Comparison of ENCODE assay signal across 8 cellular contexts in the genomic region with DNA sequence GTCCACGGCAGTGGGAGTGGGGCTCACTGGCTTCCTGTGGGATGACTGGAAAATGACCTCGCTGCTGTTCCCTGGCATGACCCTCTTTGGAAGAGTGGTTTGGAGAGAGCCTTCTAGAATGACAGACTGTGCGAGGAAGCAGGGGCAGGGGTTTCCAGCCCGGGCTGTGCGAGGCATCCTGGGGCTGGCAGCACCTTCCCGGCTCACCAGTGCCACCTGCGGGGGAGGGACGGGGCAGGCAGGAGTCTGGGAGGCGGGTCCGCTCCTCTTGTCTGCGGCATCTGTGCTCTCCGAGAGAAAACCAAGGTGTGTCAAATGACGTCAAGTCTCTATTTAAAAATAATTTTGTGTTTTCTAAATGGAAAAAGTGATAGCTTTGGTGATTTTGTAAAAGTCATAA. TPM values are rescaled to one million over a fixed set of nuclear protein-coding genes. Genes with fewer than 3 reads are reported as not detected.
DNase-seq lines count a peak whose midpoint lies in the region; ATAC-seq and TF ChIP-seq lines count a peak whose summit lies in the region.

No MANE protein-coding gene starts in this region.

- TF ChIP-seq EP300 in gastroesophageal sphincter (IDR thresholded peaks at IDR 0.05), result no peak

- TF ChIP-seq CTCF in gastroesophageal sphincter (IDR thresholded peaks at IDR 0.05), result peak in 3 of 4 experiments; percentile 14 to 47 (median 26)

- no peak overlapping the region for H3K27ac ChIP-seq in gastroesophageal sphincter

- 67 to 79% methylated on average over 3 of the region's 13 CpGs for WGBS in gastroesophageal sphincter (ENCODE audit: low coverage in 1 of 2), 2 donors

- no peak overlapping the region for H3K4me3 ChIP-seq in gastroesophageal sphincter

- TF ChIP-seq POLR2A in gastroesophageal sphincter (IDR thresholded peaks at IDR 0.05) (no peak), GM18505 (IDR thresholded peaks at IDR 0.05; ENCODE audit: borderline replicate concordance, extremely low read depth, insufficient read depth, insufficient read length) (no peak)

- peaks cover 0 to 14% (median 4%) of the 10 kb centered on the region in 3 donors for H3K4me1 ChIP-seq in gastroesophageal sphincter

- H3K27me3 ChIP-seq in gastroesophageal sphincter, result no peaks in the 10 kb centered on the region

- peak; percentile 26 to 64 (median 56) for DNase-seq in NCI-H1417 (lab: John Stamatoyannopoulos, UW)
- DNase-seq in NCI-H1417 treated with DMSO at 0.1 percent for 48 hours (lab: John Stamatoyannopoulos, UW), result no peak
- DNase-seq in NCI-H69 (lab: John Stamatoyannopoulos, UW), result peak; percentile 76
- DNase-seq in activated T-cell treated with anti-CD3 and anti-CD28 coated beads for 48 hours (ENCODE audit: low read depth), result peak; percentile 86
- DNase-seq in stimulated activated CD4-positive, alpha-beta T cell treated with anti-CD3 and anti-CD28 coated beads, Interleukin-12 subunit alpha, Interleukin-12 subunit beta, amount 100 ng/mL, for 48 hours (ENCODE audit: low read depth in 2 of 3, low spot score in 1 of 3), result peak; percentile 84 to 89 (median 84)

- ATAC-seq in gastroesophageal sphincter (no peak), GM18505 (IDR thresholded peaks at IDR 0.05; ENCODE audit: unreplicated experiment) (no peak), GM18858 (IDR thresholded peaks at IDR 0.05; ENCODE audit: unreplicated experiment) (no peak)

- peaks cover 0 to 58% of the 10 kb centered on the region in 2 donors for H3K36me3 ChIP-seq in gastroesophageal sphincter

- no peaks in the 10 kb centered on the region for H3K9me3 ChIP-seq in gastroesophageal sphincter

RNA-seq across cellular contexts. Expression of gene RNF213, which starts 7.8 kb away (rescaled TPM):
- 10 to 100 TPM; 59.2 to 87.6 (median 67.8) TPM for total RNA-seq in gastroesophageal sphincter

RNA-seq across cellular contexts. Expression of gene SLC26A11, which starts 32.6 kb away (rescaled TPM):
- total RNA-seq in gastroesophageal sphincter, result 10 to 100 TPM in 3 of 4 donors, 1 to 10 TPM in 1; 7.9 to 19.7 (median 13.7) TPM

RNA-seq across cellular contexts. Expression of gene SGSH, which starts 32.7 kb away (rescaled TPM):
- total RNA-seq in gastroesophageal sphincter, result 10 to 100 TPM; 16.8 to 39.2 (median 18.2) TPM
